Comparison of ENCODE assay signal across 8 cellular contexts in genomic region chr14:103074699-103075341, GRCh38. TPM values are rescaled to one million over a fixed set of nuclear protein-coding genes. Genes with fewer than 3 reads are reported as not detected.
A peak's percentile ranks its signal among the peaks of the same experiment; 100 is the strongest.
DNase-seq lines count a peak whose midpoint lies in the region; ATAC-seq and TF ChIP-seq lines count a peak whose summit lies in the region.

No MANE protein-coding gene starts in this region.

- H2AFZ ChIP-seq in DND-41 (ENCODE audit: low read depth, low read length) (no peak overlapping the region), MM.1S (ENCODE audit: low read length) (no peak overlapping the region), neuron (ENCODE audit: low read depth, low read length) (peak overlapping the region; percentile 57)

- 16% methylated on average over 21 of the region's 21 CpGs for WGBS in esophagus, 2 donors

- DNase-seq in DND-41, result no peak
- DNase-seq in MM.1S, result no peak
- no peak for DNase-seq in NCI-H526 treated with DMSO at 0.1 percent for 48 hours (lab: John Stamatoyannopoulos, UW)

- H3K4me1 ChIP-seq in DND-41 (ENCODE audit: insufficient read depth, low read length) (peaks cover 11% of the 10 kb centered on the region), MM.1S (ENCODE audit: low read length) (no peaks in the 10 kb centered on the region), esophagus (ENCODE audit: control insufficient read depth in 2 of 2, insufficient read depth in 2 of 2, low read length in 1 of 2) (peaks cover 7 to 25% of the 10 kb centered on the region in 2 donors), neuron (ENCODE audit: insufficient read depth, low read length) (peaks cover 2% of the 10 kb centered on the region)

- no peaks in the 10 kb centered on the region for H3K79me2 ChIP-seq in DND-41 (ENCODE audit: insufficient read depth, low read length)
- H3K79me2 ChIP-seq in MM.1S (ENCODE audit: low read length), result no peaks in the 10 kb centered on the region

- peak overlapping the region; percentile 60 for H3K4me2 ChIP-seq in DND-41 (ENCODE audit: insufficient read depth, low read length)
- peak overlapping the region; percentile 52; the same call in 1 of the 2 replicates for H3K4me2 ChIP-seq in MM.1S (ENCODE audit: low read depth, low read length)

- TF ChIP-seq CTCF in DND-41 (IDR thresholded peaks at IDR 0.05; ENCODE audit: borderline replicate concordance, extremely low read depth, low read length, poor library complexity, severe bottlenecking), result no peak
- TF ChIP-seq CTCF in MM.1S (IDR thresholded peaks at IDR 0.05; ENCODE audit: low read length), result no peak

- no peaks in the 10 kb centered on the region for H3K9me2 ChIP-seq in MM.1S (replicated peaks; ENCODE audit: insufficient read depth, low read length)

- ATAC-seq in DND-41 (ENCODE audit: insufficient read depth, low read depth) (no peak), HG03520 (IDR thresholded peaks at IDR 0.05; ENCODE audit: unreplicated experiment) (no peak), HG03521 (IDR thresholded peaks at IDR 0.05; ENCODE audit: unreplicated experiment) (no peak), GM18519 (IDR thresholded peaks at IDR 0.05; ENCODE audit: low FRiP score, unreplicated experiment) (no peak)

- H3K27ac ChIP-seq in DND-41 (ENCODE audit: low read length) (no peak overlapping the region), MM.1S (ENCODE audit: low read length) (no peak overlapping the region), esophagus (ENCODE audit: low read depth in 2 of 2, low read length in 1 of 2) (peak overlapping the region; percentile 70 to 85)

- H3K4me3 ChIP-seq in DND-41 (ENCODE audit: low read depth in 1 of 2, low read length in 2 of 2) (no peak overlapping the region), MM.1S (ENCODE audit: low read length) (no peak overlapping the region), esophagus (ENCODE audit: low read depth in 1 of 2, low read length in 2 of 2) (peak overlapping the region; percentile 54), neuron (ENCODE audit: low read length) (no peak overlapping the region)

- H3K9me3 ChIP-seq in DND-41 (ENCODE audit: insufficient read depth, low read length, severe bottlenecking) (no peaks in the 10 kb centered on the region), MM.1S (replicated peaks; ENCODE audit: insufficient read depth, low read length) (no peaks in the 10 kb centered on the region), esophagus (ENCODE audit: control insufficient read depth in 2 of 2, insufficient read depth in 1 of 2, low read depth in 1 of 2, low read length in 1 of 2) (no peaks in the 10 kb centered on the region), neuron (ENCODE audit: low read length) (no peaks in the 10 kb centered on the region)

- H3F3A ChIP-seq in MM.1S (ENCODE audit: insufficient read depth, low read length), result no peaks in the 10 kb centered on the region

- H3K9ac ChIP-seq in DND-41 (ENCODE audit: low read depth, low read length), result no peak overlapping the region
- no peak overlapping the region for H3K9ac ChIP-seq in MM.1S (ENCODE audit: low read length)

- H4K20me1 ChIP-seq in DND-41 (ENCODE audit: insufficient read depth, low read length) (peaks cover 3% of the 10 kb centered on the region; the same call in 1 of the 2 replicates), MM.1S (ENCODE audit: insufficient read depth, low read length) (no peaks in the 10 kb centered on the region)

- H3K36me3 ChIP-seq in DND-41 (ENCODE audit: insufficient read depth, low read length) (no peaks in the 10 kb centered on the region), MM.1S (replicated peaks; ENCODE audit: insufficient read depth, low read length) (no peaks in the 10 kb centered on the region), esophagus (ENCODE audit: control insufficient read depth in 2 of 2, insufficient read depth in 2 of 2, low read length in 1 of 2) (no peaks in the 10 kb centered on the region), neuron (ENCODE audit: insufficient read depth, low read length) (no peaks in the 10 kb centered on the region)

- H3K27me3 ChIP-seq in DND-41 (ENCODE audit: insufficient read depth, low read length, poor library complexity) (peaks cover 9% of the 10 kb centered on the region), MM.1S (replicated peaks; ENCODE audit: insufficient read depth, low read length) (peaks cover 16% of the 10 kb centered on the region), esophagus (ENCODE audit: control insufficient read depth in 1 of 2, insufficient read depth in 2 of 2, low read length in 2 of 2) (no peaks in the 10 kb centered on the region), neuron (ENCODE audit: insufficient read depth, low read length) (peaks cover 24% of the 10 kb centered on the region)

RNA-seq across cellular contexts. Expression of gene LBHD2, which starts 9.2 kb away (rescaled TPM):
- polyA plus RNA-seq in esophagus, result not detected

RNA-seq across cellular contexts. Expression of gene CDC42BPB, which starts 17.5 kb away (rescaled TPM):
- polyA plus RNA-seq in esophagus, result 10 to 100 TPM; 29.9 to 35.2 TPM

RNA-seq across cellular contexts. Expression of gene EXOC3L4, which starts 19.7 kb away (rescaled TPM):
- under 1 TPM; 0.52 to 0.67 TPM for polyA plus RNA-seq in esophagus

RNA-seq across cellular contexts. Expression of gene TNFAIP2, which starts 48.4 kb away (rescaled TPM):
- 100 to 1,000 TPM in 1 of 2 donors, 10 to 100 TPM in 1; 93.7 to 219 TPM for polyA plus RNA-seq in esophagus

Comparison
In these comparisons a context has a peak if more than half of its experiments do, and no peak if none do; other contexts are left out.
1. H3K27ac ChIP-seq: peak in esophagus (2 of 2); none in DND-41 (single experiment) and MM.1S (single experiment).
2. H3K4me3 ChIP-seq: peak in esophagus (2 of 2); none in DND-41 (0 of 2), MM.1S (single experiment) and neuron (single experiment).